In genomic region chr17:2916362-2916928, GRCh38 we compare ENCODE assay signal across 16 cellular contexts.
DNase-seq lines count a peak whose midpoint lies in the region; ATAC-seq and TF ChIP-seq lines count a peak whose summit lies in the region.
"Had no signal": no experiment of that assay in that cellular context is flagged by ENCODE, and none has a peak within 500 bp of the region (broad histone marks: within the 10 kb centered on the region; RNA-seq: fewer than 3 reads in every experiment).

No MANE protein-coding gene starts in this region.

- intact Hi-C loops in Right ventricle myocardium inferior (cut with DNase I) = no loop called here
- intact Hi-C loops in cardiac septum (cut with DNase I) = no loop called here
- intact Hi-C loops in right cardiac atrium (cut with DNase I) = loop anchor here in 1 of 4 donors (10.0 kb wide), 1 partner anchor 62 kb away; no protein-coding TSS in a partner anchor

- CTCF ChIA-PET in WTC11 (lab: Charles Lee) = interaction anchor here (1.1 to 1.6 kb wide), 4 partner anchors 9 to 67 kb away, joined by 3 to 7 read pairs (median 4); no protein-coding TSS in a partner anchor

- H4K91ac ChIP-seq in mesenchymal stem cell (ENCODE audit: low read length) = no peak overlapping the region

- H3K4me1 Mint-ChIP-seq in WTC11 = peaks cover 21% of the 10 kb centered on the region
- H3K4me1 Mint-ChIP-seq in nephron progenitor cell = peaks cover 10% of the 10 kb centered on the region

- H3K4me1 ChIP-seq in right cardiac atrium (ENCODE audit: control insufficient read depth, insufficient read depth, low read length) (peaks cover 2% of the 10 kb centered on the region), mesenchymal stem cell (ENCODE audit: control insufficient read depth, insufficient read depth, low read depth, low read length) (no peaks in the 10 kb centered on the region)

- H3K9me3 ChIP-seq in right cardiac atrium (ENCODE audit: control insufficient read depth, low read length) = no peaks in the 10 kb centered on the region
- H3K9me3 ChIP-seq in mesenchymal stem cell (ENCODE audit: control insufficient read depth, low read length) = no peaks in the 10 kb centered on the region
- H3K9me3 ChIP-seq: BLaER1 treated with 17β-estradiol and CSF1 and Interleukin-3, amounts not matched to agents 10 nM and 100 nM had no signal

- H4K8ac ChIP-seq in mesenchymal stem cell (ENCODE audit: low read length) = no peak overlapping the region

- H3K4me3 ChIP-seq in right cardiac atrium (ENCODE audit: low read length) (no peak overlapping the region), mesenchymal stem cell (ENCODE audit: insufficient read depth in 1 of 2, low read depth in 1 of 2, low read length in 2 of 2) (no peak overlapping the region)
- H3K4me3 ChIP-seq: BLaER1 treated with 17β-estradiol and CSF1 and Interleukin-3, amounts not matched to agents 10 nM and 100 nM had no signal

- 71% methylated on average over 16 of the region's 16 CpGs for WGBS in right cardiac atrium
- WGBS in mesenchymal stem cell = 86% methylated on average over 16 of the region's 16 CpGs

- DNase-seq in Right ventricle myocardium inferior (ENCODE audit: missing footprints) (peak; percentile 4), cardiac septum (ENCODE audit: low spot score) (no peak), WTC11 (ENCODE audit: low spot score) (no peak), right cardiac atrium (peak in 2 of 3 donors; percentile 16 to 44), retina (peak; percentile 58), nephron progenitor cell (no peak), mesenchymal stem cell (no peak), nucleus accumbens (lab: John Stamatoyannopoulos, UW) (no peak)
- DNase-seq: ACHN; Calu3; CD4-positive, CD25-positive, alpha-beta regulatory T cell; DMS 273 treated with DMSO at 0.1 percent for 48 hours; GOT3; HCEC 1CT; HFFc6 had no signal

- H3K36me3 ChIP-seq in mesenchymal stem cell (ENCODE audit: control insufficient read depth in 1 of 2, insufficient read depth in 2 of 2, low read depth in 1 of 2, low read length in 2 of 2) = peaks cover 0 to 16% of the 10 kb centered on the region in 2 experiments

- H3K9me3 Mint-ChIP-seq in WTC11 (no peaks in the 10 kb centered on the region), nephron progenitor cell (no peaks in the 10 kb centered on the region)
- H3K9me3 Mint-ChIP-seq: CD4-positive, CD25-positive, alpha-beta regulatory T cell; HFFc6 had no signal

- POLR2A ChIA-PET in WTC11 (lab: Charles Lee) = no interaction called here

- H3K9ac ChIP-seq in mesenchymal stem cell (ENCODE audit: low read length) = no peak overlapping the region
- H3K9ac ChIP-seq: BLaER1 treated with 17β-estradiol and CSF1 and Interleukin-3, amounts not matched to agents 10 nM and 100 nM had no signal

- H2BK12ac ChIP-seq in mesenchymal stem cell (ENCODE audit: low read length in 2 of 2) = no peak overlapping the region

- H3K27me3 Mint-ChIP-seq in WTC11 (ENCODE audit: low read depth) (no peaks in the 10 kb centered on the region), nephron progenitor cell (ENCODE audit: low read depth, poor library complexity) (peaks cover 10% of the 10 kb centered on the region)
- H3K27me3 Mint-ChIP-seq: CD4-positive, CD25-positive, alpha-beta regulatory T cell had no signal

- no peak overlapping the region for H2AFZ ChIP-seq in mesenchymal stem cell (ENCODE audit: low read depth, low read length)

- no peak overlapping the region for H2BK5ac ChIP-seq in mesenchymal stem cell (ENCODE audit: low read depth, low read length, poor library complexity, severe bottlenecking)

- no peaks in the 10 kb centered on the region for H3K79me1 ChIP-seq in mesenchymal stem cell (replicated peaks; ENCODE audit: low read length, poor library complexity, severe bottlenecking)

- H3K36me3 Mint-ChIP-seq in WTC11 = peaks cover 18% of the 10 kb centered on the region
- H3K36me3 Mint-ChIP-seq in nephron progenitor cell (ENCODE audit: low read depth) = no peaks in the 10 kb centered on the region

- no peak overlapping the region for H3K4ac ChIP-seq in mesenchymal stem cell (ENCODE audit: low read depth in 1 of 2, low read length in 2 of 2)

- no peak overlapping the region for H2BK15ac ChIP-seq in mesenchymal stem cell (ENCODE audit: low read depth, poor library complexity, severe bottlenecking)

- H3K18ac ChIP-seq in mesenchymal stem cell (ENCODE audit: low read depth in 1 of 2, low read length in 2 of 2) = no peak overlapping the region

- H3K27me3 ChIP-seq in right cardiac atrium (ENCODE audit: control insufficient read depth, insufficient read depth) (no peaks in the 10 kb centered on the region), mesenchymal stem cell (ENCODE audit: control insufficient read depth in 1 of 2, insufficient read depth in 1 of 2, low read length in 2 of 2) (peaks cover 9 to 21% of the 10 kb centered on the region in 2 experiments)
- H3K27me3 ChIP-seq: BLaER1 treated with 17β-estradiol and CSF1 and Interleukin-3, amounts not matched to agents 10 nM and 100 nM had no signal

- no peak overlapping the region for H2AK5ac ChIP-seq in mesenchymal stem cell (ENCODE audit: low read length, severe bottlenecking)

- peak overlapping the region; percentile 92; the same call in 1 of the 2 replicates for H3K27ac Mint-ChIP-seq in WTC11
- no peak overlapping the region for H3K27ac Mint-ChIP-seq in nephron progenitor cell
- H3K27ac Mint-ChIP-seq: CD4-positive, CD25-positive, alpha-beta regulatory T cell; HFFc6 had no signal

- no peak overlapping the region for H3K23ac ChIP-seq in mesenchymal stem cell (ENCODE audit: low read length in 2 of 2)

- H3K27ac ChIP-seq in right cardiac atrium (ENCODE audit: low read length) = peak overlapping the region; percentile 60
- no peak overlapping the region for H3K27ac ChIP-seq in mesenchymal stem cell (ENCODE audit: low read length, poor library complexity, severe bottlenecking)
- H3K27ac ChIP-seq: BLaER1 treated with 17β-estradiol and CSF1 and Interleukin-3, amounts not matched to agents 10 nM and 100 nM had no signal

- H3K4me2 ChIP-seq in mesenchymal stem cell (ENCODE audit: low read length, poor library complexity, severe bottlenecking) = no peak overlapping the region
- H3K4me2 ChIP-seq: BLaER1 treated with 17β-estradiol and CSF1 and Interleukin-3, amounts not matched to agents 10 nM and 100 nM had no signal

- ATAC-seq in Right ventricle myocardium inferior (peak; percentile 23), WTC11 (no peak), right cardiac atrium (peak; percentile 66 to 85)

- no peak overlapping the region for H2BK120ac ChIP-seq in mesenchymal stem cell (ENCODE audit: low read depth, low read length)

- no peak overlapping the region for H3K14ac ChIP-seq in mesenchymal stem cell (ENCODE audit: low read length in 2 of 2)

- TF ChIP-seq CTCF in WTC11 (IDR thresholded peaks at IDR 0.05) (no peak), nephron progenitor cell (IDR thresholded peaks at IDR 0.05) (no peak)

- H3K4me3 Mint-ChIP-seq in WTC11 = no peak overlapping the region
- H3K4me3 Mint-ChIP-seq in nephron progenitor cell = no peak overlapping the region
- H3K4me3 Mint-ChIP-seq: CD4-positive, CD25-positive, alpha-beta regulatory T cell; HFFc6 had no signal

TF ChIP-seq in WTC11, 78 proteins besides CTCF, POLR2A, EP300 and RAD21:
- TF ChIP-seq RELA (CRISPR knock-in tag; IDR thresholded peaks at IDR 0.05; ENCODE audit: borderline replicate concordance) (no peak), ZNF219 (CRISPR knock-in tag; IDR thresholded peaks at IDR 0.05; ENCODE audit: borderline replicate concordance) (no peak), MXD4 (CRISPR knock-in tag; IDR thresholded peaks at IDR 0.05; ENCODE audit: borderline replicate concordance) (no peak), CBFB (CRISPR knock-in tag; IDR thresholded peaks at IDR 0.05; ENCODE audit: low read depth) (no peak), SOX15 (CRISPR knock-in tag; IDR thresholded peaks at IDR 0.05) (no peak), EMX1 (CRISPR knock-in tag; IDR thresholded peaks at IDR 0.05) (no peak), AFF4 (CRISPR knock-in tag; IDR thresholded peaks at IDR 0.05; ENCODE audit: borderline replicate concordance) (no peak)

Comparison
In these comparisons a context has a peak if more than half of its experiments do, and no peak if none do; other contexts are left out.
1. DNase-seq: peak in Right ventricle myocardium inferior (single experiment), right cardiac atrium (2 of 3) and retina (single experiment); none in cardiac septum (single experiment), WTC11 (single experiment), nephron progenitor cell (single experiment), mesenchymal stem cell (single experiment) and nucleus accumbens (0 of 56).